ENCODE assay signal across 16 cellular contexts in genomic region chr14:39025250-39025809, GRCh38.
"Had no signal": no experiment of that assay in that cellular context is flagged by ENCODE, and none has a peak within 500 bp of the region (broad histone marks: within the 10 kb centered on the region; RNA-seq: fewer than 3 reads in every experiment).

No MANE protein-coding gene starts in this region.

- DNase-seq: activated effector memory CD4-positive, alpha-beta T cell treated with Interleukin-2 at 50 U/mL for 16 hours; activated naive CD4-positive, alpha-beta T cell treated with anti-CD3 and anti-CD28 coated beads, Interleukin-2, amount 50 U/mL, for 16 hours; effector memory CD8-positive, alpha-beta T cell; gastrocnemius medialis; heart right ventricle; islet precursor cell; naive B cell; stimulated activated CD4-positive, alpha-beta T cell treated with anti-CD3 and anti-CD28 coated beads, Interleukin-15, amount 100 ng/mL, for 24 hours; stimulated activated CD4-positive, alpha-beta T cell treated with anti-CD3 and anti-CD28 coated beads, Interleukin-4, amount 100 ng/mL, for 4 hours; stimulated activated CD8-positive, alpha-beta memory T cell treated with anti-CD3 and anti-CD28 coated beads, Interleukin-4, amount 100 ng/mL, for 48 hours; stimulated activated naive CD8-positive, alpha-beta T cell treated with anti-CD3 and anti-CD28 coated beads, Interleukin-15, Interleukin-2, amounts not matched to agents 100 U/mL and 50 U/mL, for 24 hours; transverse colon had no signal

- H3K27ac Mint-ChIP-seq: effector memory CD8-positive, alpha-beta T cell; T-helper 2 cell treated with Interferon-gamma antibody and Interleukin-4, amounts not matched to agents 5 μg/mL and 100 μg/mL, for 36 hours had no signal

- ATAC-seq: effector memory CD8-positive, alpha-beta T cell; gastrocnemius medialis; heart right ventricle; stimulated activated naive CD8-positive, alpha-beta T cell treated with anti-CD3 and anti-CD28 coated beads, Interleukin-15, Interleukin-2, amounts not matched to agents 100 U/mL and 50 U/mL, for 24 hours had no signal

- H3K27ac ChIP-seq: epithelial cell of prostate, gastrocnemius medialis, heart right ventricle, right atrium auricular region, skin epidermis had no signal

- H3K4me1 Mint-ChIP-seq: naive B cell had no signal

- H3K9me3 ChIP-seq: gastrocnemius medialis, heart right ventricle, right atrium auricular region, transverse colon had no signal

- H3K27me3 Mint-ChIP-seq: effector memory CD8-positive, alpha-beta T cell; naive B cell had no signal

- H3K4me1 ChIP-seq: gastrocnemius medialis, heart right ventricle, right atrium auricular region had no signal

- H3K4me3 ChIP-seq: gastrocnemius medialis, heart right ventricle, right atrium auricular region, skin epidermis, transverse colon had no signal

- H3K4me3 Mint-ChIP-seq: effector memory CD8-positive, alpha-beta T cell; naive B cell; T-helper 2 cell treated with Interferon-gamma antibody and Interleukin-4, amounts not matched to agents 5 μg/mL and 100 μg/mL, for 36 hours had no signal

- H3K9me3 Mint-ChIP-seq: effector memory CD8-positive, alpha-beta T cell; T-helper 2 cell treated with Interferon-gamma antibody and Interleukin-4, amounts not matched to agents 5 μg/mL and 100 μg/mL, for 36 hours had no signal

- H3K27me3 ChIP-seq: gastrocnemius medialis, heart right ventricle, right atrium auricular region, transverse colon had no signal
